In genomic region chr3:34203386-34203785, GRCh38 we compare ENCODE assay signal across 24 cellular contexts.
"Had no signal": no experiment of that assay in that cellular context is flagged by ENCODE, and none has a peak within 500 bp of the region (broad histone marks: within the 10 kb centered on the region; RNA-seq: fewer than 3 reads in every experiment).

No MANE protein-coding gene starts in this region.

- H3K27me3 Mint-ChIP-seq: activated B cell treated with CpG ODN at 0.5 μM for 24 hours; activated CD4-positive, alpha-beta memory T cell treated with anti-CD3 and anti-CD28 coated beads, Interleukin-2, amount 10 ng/mL, durations not matched to agents 7 days and 5 days; activated CD8-positive, alpha-beta memory T cell treated with anti-CD3 and anti-CD28 coated beads, Interleukin-2, amount 10 ng/mL, durations not matched to agents 7 days and 5 days; activated T-helper 17 cell treated with anti-CD3 and anti-CD28 coated beads, Interleukin-2, amount 50 U/mL, for 72 hours; natural killer cell treated with Interleukin-12 subunit alpha and Interleukin-12 subunit beta and Interleukin-15 and Interleukin-18, amount 100 ng/mL, for 72 hours had no signal

- ATAC-seq: activated CD8-positive, alpha-beta memory T cell treated with anti-CD3 and anti-CD28 coated beads, Interleukin-2, amount 10 ng/mL, durations not matched to agents 7 days and 5 days; activated T-helper 17 cell treated with anti-CD3 and anti-CD28 coated beads, Interleukin-2, amount 50 U/mL, for 72 hours; gastroesophageal sphincter; heart left ventricle; left ventricle myocardium superior; natural killer cell treated with Interleukin-12 subunit alpha and Interleukin-12 subunit beta and Interleukin-15 and Interleukin-18, amount 100 ng/mL, for 72 hours had no signal

- H3K4me3 Mint-ChIP-seq: activated B cell treated with CpG ODN at 0.5 μM for 24 hours; activated CD4-positive, alpha-beta memory T cell treated with anti-CD3 and anti-CD28 coated beads, Interleukin-2, amount 10 ng/mL, durations not matched to agents 7 days and 5 days; activated CD8-positive, alpha-beta memory T cell treated with anti-CD3 and anti-CD28 coated beads, Interleukin-2, amount 10 ng/mL, durations not matched to agents 7 days and 5 days; activated naive CD4-positive, alpha-beta T cell treated with anti-CD3 and anti-CD28 coated beads for 36 hours; activated T-helper 17 cell treated with anti-CD3 and anti-CD28 coated beads, Interleukin-2, amount 50 U/mL, for 72 hours; central memory CD8-positive, alpha-beta T cell; natural killer cell treated with Interleukin-12 subunit alpha and Interleukin-12 subunit beta and Interleukin-15 and Interleukin-18, amount 100 ng/mL, for 72 hours; T-helper 2 cell treated with Interferon-gamma antibody and Interleukin-4, amounts not matched to agents 5 μg/mL and 100 μg/mL, for 36 hours had no signal

- H3K27ac Mint-ChIP-seq: activated B cell treated with CpG ODN at 0.5 μM for 24 hours; activated CD4-positive, alpha-beta memory T cell treated with anti-CD3 and anti-CD28 coated beads, Interleukin-2, amount 10 ng/mL, durations not matched to agents 7 days and 5 days; activated CD8-positive, alpha-beta memory T cell treated with anti-CD3 and anti-CD28 coated beads, Interleukin-2, amount 10 ng/mL, durations not matched to agents 7 days and 5 days; activated naive CD4-positive, alpha-beta T cell treated with anti-CD3 and anti-CD28 coated beads for 36 hours; activated T-helper 17 cell treated with anti-CD3 and anti-CD28 coated beads, Interleukin-2, amount 50 U/mL, for 72 hours; natural killer cell treated with Interleukin-12 subunit alpha and Interleukin-12 subunit beta and Interleukin-15 and Interleukin-18, amount 100 ng/mL, for 72 hours; T-helper 2 cell treated with Interferon-gamma antibody and Interleukin-4, amounts not matched to agents 5 μg/mL and 100 μg/mL, for 36 hours had no signal

- H2AFZ ChIP-seq: parathyroid adenoma had no signal

- H3K9me3 Mint-ChIP-seq: activated B cell treated with CpG ODN at 0.5 μM for 24 hours; activated CD4-positive, alpha-beta memory T cell treated with anti-CD3 and anti-CD28 coated beads, Interleukin-2, amount 10 ng/mL, durations not matched to agents 7 days and 5 days; activated naive CD4-positive, alpha-beta T cell treated with anti-CD3 and anti-CD28 coated beads for 36 hours; activated T-helper 17 cell treated with anti-CD3 and anti-CD28 coated beads, Interleukin-2, amount 50 U/mL, for 72 hours; central memory CD8-positive, alpha-beta T cell; natural killer cell treated with Interleukin-12 subunit alpha and Interleukin-12 subunit beta and Interleukin-15 and Interleukin-18, amount 100 ng/mL, for 72 hours; T-helper 2 cell treated with Interferon-gamma antibody and Interleukin-4, amounts not matched to agents 5 μg/mL and 100 μg/mL, for 36 hours had no signal

- DNase-seq: activated B cell treated with CpG ODN at 0.5 μM for 24 hours; activated CD4-positive, alpha-beta memory T cell treated with anti-CD3 and anti-CD28 coated beads, Interleukin-2, amount 10 ng/mL, durations not matched to agents 7 days and 5 days; activated CD4-positive, alpha-beta T cell treated with anti-CD3 and anti-CD28 coated beads for 4 hours; activated CD8-positive, alpha-beta memory T cell treated with anti-CD3 and anti-CD28 coated beads, Interleukin-2, amount 10 ng/mL, durations not matched to agents 7 days and 5 days; activated naive CD4-positive, alpha-beta T cell treated with anti-CD3 and anti-CD28 coated beads for 36 hours; activated T-cell treated with anti-CD3 and anti-CD28 coated beads, Interleukin-2, amount 50 U/mL, for 1 hour; cortex of kidney; effector CD4-positive, alpha-beta T cell; heart left ventricle; left ventricle myocardium superior; mesenchymal stem cell; sigmoid colon; stimulated activated naive CD4-positive, alpha-beta T cell treated with Interleukin-2 at 50 U/mL for 16 hours; substantia nigra; tibial artery; uterus had no signal

- H3K79me2 ChIP-seq: parathyroid adenoma had no signal

- H3K9ac ChIP-seq: parathyroid adenoma had no signal

- H3K27me3 ChIP-seq: gastroesophageal sphincter, heart left ventricle, neutrophil, sigmoid colon, tibial artery, uterus had no signal

- H3K36me3 ChIP-seq: gastroesophageal sphincter, heart left ventricle, neutrophil, sigmoid colon, tibial artery, uterus had no signal

- H3K4me1 ChIP-seq: heart left ventricle, parathyroid adenoma, uterus had no signal

- H3K36me3 Mint-ChIP-seq: activated CD8-positive, alpha-beta memory T cell treated with anti-CD3 and anti-CD28 coated beads, Interleukin-2, amount 10 ng/mL, durations not matched to agents 7 days and 5 days; natural killer cell treated with Interleukin-12 subunit alpha and Interleukin-12 subunit beta and Interleukin-15 and Interleukin-18, amount 100 ng/mL, for 72 hours had no signal

- H3K9me3 ChIP-seq: gastroesophageal sphincter, heart left ventricle, neutrophil, sigmoid colon, tibial artery, uterus had no signal

- H3K4me3 ChIP-seq: gastroesophageal sphincter, heart left ventricle, sigmoid colon, tibial artery, uterus had no signal

- H3K4me1 Mint-ChIP-seq: activated CD4-positive, alpha-beta memory T cell treated with anti-CD3 and anti-CD28 coated beads, Interleukin-2, amount 10 ng/mL, durations not matched to agents 7 days and 5 days; activated CD8-positive, alpha-beta memory T cell treated with anti-CD3 and anti-CD28 coated beads, Interleukin-2, amount 10 ng/mL, durations not matched to agents 7 days and 5 days; activated T-helper 17 cell treated with anti-CD3 and anti-CD28 coated beads, Interleukin-2, amount 50 U/mL, for 72 hours had no signal

- H3K27ac ChIP-seq: heart left ventricle, neutrophil, parathyroid adenoma, sigmoid colon, tibial artery had no signal

- FAIRE-seq: TTC549 had no signal
